ENCODE assay signal across 9 cellular contexts in the genomic region with DNA sequence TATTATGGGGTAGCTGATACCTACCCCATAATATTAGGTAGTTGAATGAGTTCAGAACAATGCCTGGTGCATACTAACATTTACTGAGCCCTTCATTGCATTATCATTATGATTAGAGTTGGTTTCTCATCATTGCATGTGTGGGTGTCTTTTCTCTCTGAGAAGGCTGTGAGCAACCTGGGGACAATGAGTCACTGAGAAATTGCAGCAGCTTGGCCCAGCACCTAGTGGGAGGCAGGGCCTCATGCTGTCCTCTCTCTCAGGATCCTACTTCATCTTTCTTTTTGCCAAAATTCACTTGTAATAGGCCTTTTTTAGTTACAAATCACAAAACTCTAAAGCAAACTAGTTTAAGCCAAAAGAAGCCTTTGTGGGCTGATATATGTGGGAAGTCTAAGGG.
DNase-seq lines count a peak whose midpoint lies in the region; ATAC-seq and TF ChIP-seq lines count a peak whose summit lies in the region.
"Had no signal": no experiment of that assay in that cellular context is flagged by ENCODE, and none has a peak within 500 bp of the region (broad histone marks: within the 10 kb centered on the region; RNA-seq: fewer than 3 reads in every experiment).

No MANE protein-coding gene starts in this region.

- no peak for TF ChIP-seq CTCF in cardiac fibroblast (IDR thresholded peaks at IDR 0.05; ENCODE audit: low read depth, low read length)

- no peak overlapping the region for H3K27ac ChIP-seq in substantia nigra (ENCODE audit: low read depth, low read length, poor library complexity, severe bottlenecking)

- ATAC-seq in GM18868 (IDR thresholded peaks at IDR 0.05; ENCODE audit: unreplicated experiment): no peak
- no peak for ATAC-seq in HG03565 (IDR thresholded peaks at IDR 0.05; ENCODE audit: unreplicated experiment)

- peak; percentile 81 for DNase-seq in GM03348 (ENCODE audit: low spot score)
- DNase-seq in RKO (ENCODE audit: low spot score): peak; percentile 63
- peak; percentile 48 to 74 for DNase-seq in cardiac fibroblast (ENCODE audit: low read depth in 2 of 2)
- peak; percentile 59 to 66 (median 62) for DNase-seq in stimulated activated CD4-positive, alpha-beta T cell treated with anti-CD3 and anti-CD28 coated beads, Interleukin-12 subunit alpha, Interleukin-12 subunit beta, amount 100 ng/mL, for 48 hours (ENCODE audit: low read depth in 2 of 3, low spot score in 1 of 3)
- DNase-seq in globus pallidus (ENCODE audit: low spot score): no peak
- DNase-seq in substantia nigra (lab: John Stamatoyannopoulos, UW): no peak
- DNase-seq: cortex of kidney had no signal

- H3K4me3 ChIP-seq in cardiac fibroblast (replicated peaks in 1 of 2; ENCODE audit: low read depth in 2 of 2, low read length in 2 of 2): no peak overlapping the region

Comparison
In these comparisons a context has a peak if more than half of its experiments do, and no peak if none do; other contexts are left out.
1. DNase-seq: peak in GM03348 (single experiment), RKO (single experiment), cardiac fibroblast (2 of 2) and stimulated activated CD4-positive, alpha-beta T cell treated with anti-CD3 and anti-CD28 coated beads, Interleukin-12 subunit alpha, Interleukin-12 subunit beta, amount 100 ng/mL, for 48 hours (3 of 3); none in globus pallidus (single experiment) and substantia nigra (0 of 49).